ENCODE assay signal across 8 cellular contexts in genomic region chr19:11964496-11964857, GRCh38. TPM values are rescaled to one million over a fixed set of nuclear protein-coding genes. Genes with fewer than 3 reads are reported as not detected.
DNase-seq lines count a peak whose midpoint lies in the region; ATAC-seq and TF ChIP-seq lines count a peak whose summit lies in the region.

No MANE protein-coding gene starts in this region.

- no peak for DNase-seq in activated naive CD8-positive, alpha-beta T cell treated with anti-CD3 and anti-CD28 coated beads for 36 hours
- DNase-seq in NCI-H774 (lab: John Stamatoyannopoulos, UW) (no peak), HuH-7.5 (ENCODE audit: low spot score) (no peak)
- no peak for DNase-seq in activated CD8-positive, alpha-beta memory T cell treated with anti-CD3 and anti-CD28 coated beads, Interleukin-2, amount 50 U/mL, for 4 hours

- no peaks in the 10 kb centered on the region for H3K27me3 Mint-ChIP-seq in activated naive CD8-positive, alpha-beta T cell treated with anti-CD3 and anti-CD28 coated beads for 36 hours

- no peak for TF ChIP-seq CTCF in 22Rv1 (IDR thresholded peaks at IDR 0.05)

- H3K27me3 ChIP-seq in iPS-20b (ENCODE audit: insufficient read depth, low read length): peaks cover 18% of the 10 kb centered on the region; the same call in 1 of the 2 replicates
- no peaks in the 10 kb centered on the region for H3K27me3 ChIP-seq in stomach smooth muscle (ENCODE audit: control insufficient read depth in 1 of 2, insufficient read depth in 2 of 2, low read length in 2 of 2)

- H3K4me1 Mint-ChIP-seq in activated naive CD8-positive, alpha-beta T cell treated with anti-CD3 and anti-CD28 coated beads for 36 hours: peaks cover 22% of the 10 kb centered on the region

- peak overlapping the region; percentile 80 for H3K27ac Mint-ChIP-seq in activated naive CD8-positive, alpha-beta T cell treated with anti-CD3 and anti-CD28 coated beads for 36 hours

- H3K9ac ChIP-seq in iPS-20b (ENCODE audit: low read depth, low read length) (no peak overlapping the region), stomach smooth muscle (ENCODE audit: low read length in 2 of 2) (peak overlapping the region; percentile 83 to 95)

- no peaks in the 10 kb centered on the region for H3K36me3 ChIP-seq in iPS-20b (ENCODE audit: insufficient read depth, low read depth, low read length)
- H3K36me3 ChIP-seq in stomach smooth muscle (ENCODE audit: control insufficient read depth in 2 of 2, insufficient read depth in 2 of 2, low read length in 2 of 2): no peaks in the 10 kb centered on the region

- H3K9me3 Mint-ChIP-seq in activated naive CD8-positive, alpha-beta T cell treated with anti-CD3 and anti-CD28 coated beads for 36 hours: no peaks in the 10 kb centered on the region

- peaks cover 6% of the 10 kb centered on the region; the same call in 1 of the 2 replicates for H3K4me1 ChIP-seq in iPS-20b (ENCODE audit: insufficient read depth, low read length)
- peaks cover 23% of the 10 kb centered on the region for H3K4me1 ChIP-seq in stomach smooth muscle (ENCODE audit: control insufficient read depth, insufficient read depth, low read length)

- H3K36me3 Mint-ChIP-seq in activated naive CD8-positive, alpha-beta T cell treated with anti-CD3 and anti-CD28 coated beads for 36 hours: peaks cover 5% of the 10 kb centered on the region

- H3K9me3 ChIP-seq in iPS-20b (ENCODE audit: insufficient read depth, low read depth, low read length): peaks cover 5% of the 10 kb centered on the region
- H3K9me3 ChIP-seq in stomach smooth muscle (ENCODE audit: control insufficient read depth in 2 of 2, low read length in 2 of 2): no peaks in the 10 kb centered on the region

- peak overlapping the region; percentile 77 for H3K27ac ChIP-seq in 22Rv1
- H3K27ac ChIP-seq in iPS-20b (ENCODE audit: low read length): no peak overlapping the region
- peak overlapping the region; percentile 96 for H3K27ac ChIP-seq in stomach smooth muscle (ENCODE audit: low read length)

- peak overlapping the region; percentile 84; the same call in 1 of the 2 replicates for H3K4me3 ChIP-seq in iPS-20b (ENCODE audit: low read length)
- peak overlapping the region; percentile 99 for H3K4me3 ChIP-seq in stomach smooth muscle (ENCODE audit: low read length in 2 of 2)

- ATAC-seq in GM21390 (IDR thresholded peaks at IDR 0.05; ENCODE audit: unreplicated experiment): peak; percentile 25

- peak overlapping the region; percentile 85 for H3K4me3 Mint-ChIP-seq in activated naive CD8-positive, alpha-beta T cell treated with anti-CD3 and anti-CD28 coated beads for 36 hours

RNA-seq across cellular contexts. Expression of gene ZNF763, which starts 0.4 kb away (rescaled TPM):
- total RNA-seq in activated naive CD8-positive, alpha-beta T cell treated with anti-CD3 and anti-CD28 coated beads for 36 hours: under 1 TPM; 0.85 to 0.96 TPM

RNA-seq across cellular contexts. Expression of gene ZNF700, which starts 39.6 kb away (rescaled TPM):
- 10 to 100 TPM; 10.2 to 11.3 TPM for total RNA-seq in activated naive CD8-positive, alpha-beta T cell treated with anti-CD3 and anti-CD28 coated beads for 36 hours
